ENCODE assay signal across 13 cellular contexts in the genomic region with DNA sequence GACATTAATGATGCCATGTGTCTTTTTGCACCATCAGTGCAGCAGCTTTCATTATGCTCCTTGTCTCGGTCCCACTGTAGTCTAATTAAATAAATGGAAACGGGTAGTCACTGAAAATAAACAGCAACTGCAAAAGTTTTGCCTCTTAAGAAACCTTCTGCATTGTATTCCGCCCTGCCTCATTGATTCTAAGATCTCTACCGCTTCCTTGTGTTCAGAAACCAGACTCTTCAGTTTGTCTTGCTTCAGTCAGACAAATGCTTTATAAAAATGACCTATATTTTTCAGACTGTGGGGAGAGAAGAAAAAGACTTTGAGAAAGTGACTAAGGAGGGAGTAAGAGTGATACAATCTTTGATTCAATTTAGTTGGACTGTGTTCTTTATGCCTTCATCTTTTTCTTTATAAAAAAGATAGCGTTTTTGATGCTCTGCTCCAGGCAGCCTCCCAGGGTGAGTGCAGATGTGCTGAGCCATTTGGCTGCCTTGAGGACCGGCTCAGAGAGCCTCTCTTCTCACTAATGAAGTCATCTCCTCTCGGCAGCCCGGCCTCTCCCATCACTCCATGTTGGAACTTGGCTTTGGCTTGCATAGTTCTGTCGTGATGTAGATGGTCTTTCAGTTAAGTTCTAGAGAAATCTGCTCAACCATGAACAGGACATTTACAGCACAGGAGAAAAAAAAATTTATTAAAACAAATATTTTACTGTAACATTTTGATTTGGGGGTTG. TPM values are rescaled to one million over a fixed set of nuclear protein-coding genes. Genes with fewer than 3 reads are reported as not detected.
DNase-seq lines count a peak whose midpoint lies in the region; ATAC-seq and TF ChIP-seq lines count a peak whose summit lies in the region.
"Had no signal": no experiment of that assay in that cellular context is flagged by ENCODE, and none has a peak within 500 bp of the region (broad histone marks: within the 10 kb centered on the region; RNA-seq: fewer than 3 reads in every experiment).

No MANE protein-coding gene starts in this region.

- H3K9me1 ChIP-seq in IMR-90 (ENCODE audit: insufficient read depth, low read length), result no peaks in the 10 kb centered on the region

- H3K79me2 ChIP-seq in mesendoderm (ENCODE audit: control insufficient read depth, insufficient read depth, low read length), result peaks cover 8% of the 10 kb centered on the region

- no peak overlapping the region for H3K9ac ChIP-seq in IMR-90 (ENCODE audit: low read depth, low read length)
- no peak overlapping the region for H3K9ac ChIP-seq in mesendoderm (ENCODE audit: low read length)

- no peak overlapping the region for H2AK9ac ChIP-seq in IMR-90 (replicated peaks; ENCODE audit: low read depth, low read length, poor library complexity)

- DNase-seq in AG08395 (ENCODE audit: low spot score) (peak; percentile 64), IMR-90 (peak; percentile 65), fibroblast of gingiva (ENCODE audit: low read depth) (peak; percentile 61), mesendoderm (peak; percentile 39), Kasumi-1 (lab: John Stamatoyannopoulos, UW) (no peak)
- DNase-seq in stimulated activated CD4-positive, alpha-beta T cell treated with anti-CD3 and anti-CD28 coated beads, Interleukin-2, amount 100 ng/mL, for 48 hours, result no peak
- DNase-seq: effector memory CD8-positive, alpha-beta T cell; NCI-H1105; upper lobe of right lung had no signal

- H4K8ac ChIP-seq in IMR-90 (ENCODE audit: low read depth in 2 of 2, low read length in 2 of 2) (no peak overlapping the region), mesendoderm (ENCODE audit: low read depth, low read length) (no peak overlapping the region)

- H2AK5ac ChIP-seq in IMR-90 (ENCODE audit: low read depth, low read length) (no peak overlapping the region), mesendoderm (ENCODE audit: low read length) (no peak overlapping the region)

- H3K56ac ChIP-seq in IMR-90 (ENCODE audit: extremely low read depth, insufficient read depth, low read length), result no peak overlapping the region
- no peak overlapping the region for H3K56ac ChIP-seq in mesendoderm (ENCODE audit: low read length)

- H3K79me1 ChIP-seq in IMR-90 (ENCODE audit: low read depth in 1 of 2, low read length in 2 of 2) (peaks cover 3 to 7% of the 10 kb centered on the region in 2 experiments; a peak in 1 of 4 replicates), mesendoderm (ENCODE audit: low read length) (no peaks in the 10 kb centered on the region)

- no peak overlapping the region for H2BK20ac ChIP-seq in IMR-90 (ENCODE audit: low read depth, low read length)

- H3K14ac ChIP-seq in IMR-90 (replicated peaks; ENCODE audit: low read depth, low read length), result no peak overlapping the region

- H2BK120ac ChIP-seq in IMR-90 (ENCODE audit: low read depth, low read length) (no peak overlapping the region), mesendoderm (ENCODE audit: low read depth, low read length) (no peak overlapping the region)

- intact Hi-C loops in IMR-90 (cut with micrococcal nuclease), result no loop called here

- H3K36me3 ChIP-seq in IMR-90 (ENCODE audit: control insufficient read depth, insufficient read depth, low read length), result no peaks in the 10 kb centered on the region
- no peaks in the 10 kb centered on the region for H3K36me3 ChIP-seq in mesendoderm (ENCODE audit: control insufficient read depth, insufficient read depth, low read length)
- H3K36me3 ChIP-seq: upper lobe of right lung had no signal

- no peak for TF ChIP-seq CTCF in IMR-90 (conservative IDR thresholded peaks at IDR 0.05; ENCODE audit: low read depth, low read length)

- H4K5ac ChIP-seq in IMR-90 (ENCODE audit: low read depth, low read length), result no peak overlapping the region
- H4K5ac ChIP-seq in mesendoderm (ENCODE audit: low read length), result no peak overlapping the region

- no peak overlapping the region for H3K23ac ChIP-seq in IMR-90 (ENCODE audit: low read depth, low read length)
- no peak overlapping the region for H3K23ac ChIP-seq in mesendoderm (ENCODE audit: low read length)

- H4K91ac ChIP-seq in IMR-90 (ENCODE audit: insufficient read depth, low read depth, low read length), result no peak overlapping the region

- no peak overlapping the region for H3K18ac ChIP-seq in IMR-90 (ENCODE audit: low read depth, low read length)
- no peak overlapping the region for H3K18ac ChIP-seq in mesendoderm (ENCODE audit: low read length)

- H2BK15ac ChIP-seq in IMR-90 (ENCODE audit: low read depth, low read length) (no peak overlapping the region), mesendoderm (replicated peaks; ENCODE audit: low read depth) (no peak overlapping the region)

- TF ChIP-seq RAD21 in IMR-90 (IDR thresholded peaks at IDR 0.05; ENCODE audit: low read length), result no peak

- POLR2A ChIA-PET in IMR-90 (lab: Charles Lee; ENCODE audit: unreplicated experiment), result no interaction called here

- H3K27me3 ChIP-seq in IMR-90 (ENCODE audit: control insufficient read depth, insufficient read depth, low read length), result peaks cover 21% of the 10 kb centered on the region
- no peaks in the 10 kb centered on the region for H3K27me3 ChIP-seq in mesendoderm (ENCODE audit: insufficient read depth, low read length, poor library complexity)

- no peak overlapping the region for H2BK5ac ChIP-seq in IMR-90 (ENCODE audit: low read depth, low read length, poor library complexity, severe bottlenecking)
- H2BK5ac ChIP-seq in mesendoderm (ENCODE audit: low read length), result no peak overlapping the region

- no peak overlapping the region for H2AFZ ChIP-seq in IMR-90 (replicated peaks; ENCODE audit: low read length, poor library complexity)

- H4K20me1 ChIP-seq in IMR-90 (ENCODE audit: insufficient read depth, low read length), result no peaks in the 10 kb centered on the region

- CTCF ChIA-PET in IMR-90 (lab: Yijun Ruan, JAX), result no interaction called here

- in situ Hi-C loops in IMR-90 (cut with MboI; ENCODE audit: low sequenced_read_pairs), result no loop called here

- ATAC-seq in IMR-90 (ENCODE audit: low read depth) (peak; percentile 23; the same call in 1 of the 2 replicates), HG03521 (IDR thresholded peaks at IDR 0.05; ENCODE audit: unreplicated experiment) (no peak), HG03175 (IDR thresholded peaks at IDR 0.05; ENCODE audit: unreplicated experiment) (no peak)
- ATAC-seq: body of pancreas; effector memory CD8-positive, alpha-beta T cell; Panc1; upper lobe of right lung had no signal

- H3K4me3 ChIP-seq in IMR-90 (ENCODE audit: insufficient read depth, low read depth, low read length), result no peak overlapping the region
- H3K4me3 ChIP-seq in mesendoderm (ENCODE audit: low read length), result no peak overlapping the region
- H3K4me3 ChIP-seq: body of pancreas, upper lobe of right lung had no signal

- no peaks in the 10 kb centered on the region for H3K9me3 ChIP-seq in IMR-90 (ENCODE audit: control insufficient read depth, insufficient read depth, low read length)
- H3K9me3 ChIP-seq: body of pancreas, upper lobe of right lung had no signal

- dilution Hi-C loops in IMR-90 (cut with HindIII; ENCODE audit: low sequenced_read_pairs, unreplicated experiment), result no loop called here

- no TSS peak for BruUV-seq in IMR-90 (replicated peaks; lab: Mats Ljungman, UMichigan)

- H3K4ac ChIP-seq in IMR-90 (ENCODE audit: low read depth, low read length), result no peak overlapping the region
- peak overlapping the region; percentile 2 for H3K4ac ChIP-seq in mesendoderm (ENCODE audit: low read depth, low read length)

- no peak overlapping the region for H3K27ac ChIP-seq in IMR-90 (ENCODE audit: insufficient read depth, low read length)
- H3K27ac ChIP-seq in mesendoderm (ENCODE audit: low read depth, low read length), result no peak overlapping the region
- H3K27ac ChIP-seq: body of pancreas, upper lobe of right lung had no signal

- H3K4me2 ChIP-seq in IMR-90 (ENCODE audit: low read depth, low read length) (no peak overlapping the region), mesendoderm (ENCODE audit: low read length) (no peak overlapping the region)

- TF ChIP-seq POLR2A in IMR-90 (IDR thresholded peaks at IDR 0.05; ENCODE audit: low read depth, low read length), result no peak

- H3K4me1 ChIP-seq in IMR-90 (ENCODE audit: control insufficient read depth, insufficient read depth, low read length), result no peaks in the 10 kb centered on the region
- peaks cover 4% of the 10 kb centered on the region for H3K4me1 ChIP-seq in mesendoderm (ENCODE audit: control insufficient read depth, low read depth, low read length)

- no CpG with 5 or more reads among the region's 9 CpGs for WGBS in IMR-90 (ENCODE audit: extremely low coverage in 2 of 2, insufficient read length in 1 of 2), 2 experiments
- no CpG with 5 or more reads among the region's 9 CpGs for WGBS in mesendoderm (ENCODE audit: extremely low coverage, insufficient coverage, low lambda C conversion rate)

TF ChIP-seq in IMR-90, 13 proteins besides CTCF, POLR2A, EP300 and RAD21:
- TF ChIP-seq MXI1 (IDR thresholded peaks at IDR 0.05; ENCODE audit: borderline replicate concordance, low read depth, low read length) (no peak), CEBPB (IDR thresholded peaks at IDR 0.05; ENCODE audit: low read depth, low read length) (no peak), SMC3 (IDR thresholded peaks at IDR 0.05; ENCODE audit: low read depth, low read length) (no peak), RCOR1 (IDR thresholded peaks at IDR 0.05; ENCODE audit: insufficient replicate concordance, low read length) (no peak), MAFK (IDR thresholded peaks at IDR 0.05; ENCODE audit: low read depth, low read length) (no peak), FOS (IDR thresholded peaks at IDR 0.05; ENCODE audit: low read depth, low read length) (no peak), NFE2L2 (IDR thresholded peaks at IDR 0.05; ENCODE audit: low read depth, low read length) (no peak), BHLHE40 (IDR thresholded peaks at IDR 0.05; ENCODE audit: low read depth, low read length) (no peak), RFX5 (IDR thresholded peaks at IDR 0.05; ENCODE audit: low read depth, low read length) (no peak)
- TF ChIP-seq, protein P1, sequence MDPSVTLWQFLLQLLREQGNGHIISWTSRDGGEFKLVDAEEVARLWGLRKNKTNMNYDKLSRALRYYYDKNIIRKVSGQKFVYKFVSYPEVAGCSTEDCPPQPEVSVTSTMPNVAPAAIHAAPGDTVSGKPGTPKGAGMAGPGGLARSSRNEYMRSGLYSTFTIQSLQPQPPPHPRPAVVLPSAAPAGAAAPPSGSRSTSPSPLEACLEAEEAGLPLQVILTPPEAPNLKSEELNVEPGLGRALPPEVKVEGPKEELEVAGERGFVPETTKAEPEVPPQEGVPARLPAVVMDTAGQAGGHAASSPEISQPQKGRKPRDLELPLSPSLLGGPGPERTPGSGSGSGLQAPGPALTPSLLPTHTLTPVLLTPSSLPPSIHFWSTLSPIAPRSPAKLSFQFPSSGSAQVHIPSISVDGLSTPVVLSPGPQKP (IDR thresholded peaks at IDR 0.05; ENCODE audit: borderline replicate concordance, low read depth, low read length), result no peak

RNA-seq across cellular contexts. Expression of a gene that starts 4.1 kb away (rescaled TPM):
- 158 and 159 TPM in 2 replicates for total RNA-seq in IMR-90 (2012; rRNA removed)
- polyA plus RNA-seq in IMR-90 (2012; rRNA removed), result 45.3 and 47.5 TPM in 2 replicates
- polyA plus RNA-seq in IMR-90 (2012; cell fraction: cytosol; rRNA removed), result 20.7 and 25.5 TPM in 2 replicates
- polyA plus RNA-seq in IMR-90 (2012; cell fraction: nucleus; rRNA removed; ENCODE audit: low replicate concordance), result 17.1 and 53.0 TPM in 2 replicates
- polyA plus RNA-seq in mesendoderm (2013, experiment 1 of 2), result 115 TPM
- polyA plus RNA-seq in mesendoderm (2013, experiment 2 of 2), result 116 TPM

Comparison
In these comparisons a context has a peak if more than half of its experiments do, and no peak if none do; other contexts are left out.
1. DNase-seq: peak in AG08395 (single experiment), IMR-90 (single experiment), fibroblast of gingiva (single experiment) and mesendoderm (single experiment); none in Kasumi-1 (0 of 2) and stimulated activated CD4-positive, alpha-beta T cell treated with anti-CD3 and anti-CD28 coated beads, Interleukin-2, amount 100 ng/mL, for 48 hours (0 of 2).